Comparison of ENCODE assay signal across 10 cellular contexts in the genomic region with DNA sequence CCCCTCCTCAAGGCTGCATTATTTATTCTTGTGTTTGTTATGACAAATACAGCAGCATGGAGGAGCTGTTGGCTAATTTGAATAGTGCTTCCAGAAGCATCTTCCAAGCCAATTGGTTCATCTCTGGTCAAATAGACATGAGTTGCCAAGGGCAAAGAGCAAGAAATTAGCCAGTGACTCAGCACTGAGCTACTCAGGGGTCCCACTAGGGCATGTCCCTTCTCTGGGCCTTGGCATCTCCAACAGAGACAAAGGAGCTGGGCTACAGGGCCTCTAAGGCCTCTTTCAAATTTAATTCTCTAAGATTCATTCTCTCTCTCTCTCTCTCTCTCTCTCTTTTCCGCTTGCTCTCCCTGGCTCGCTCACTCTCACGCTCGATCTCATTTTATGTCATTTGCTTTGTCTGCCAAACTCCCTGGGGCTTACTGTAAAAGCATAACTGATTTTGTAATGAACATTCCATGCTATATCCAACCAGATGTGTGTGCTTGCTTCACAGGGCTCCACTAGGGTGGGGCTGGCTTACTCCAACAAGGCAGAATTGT.
DNase-seq lines count a peak whose midpoint lies in the region; ATAC-seq and TF ChIP-seq lines count a peak whose summit lies in the region.
"Had no signal": no experiment of that assay in that cellular context is flagged by ENCODE, and none has a peak within 500 bp of the region (broad histone marks: within the 10 kb centered on the region; RNA-seq: fewer than 3 reads in every experiment).

No MANE protein-coding gene starts in this region.

- no peak overlapping the region for H3K27ac ChIP-seq in lower lobe of right lung

- H3K4me3 ChIP-seq in choroid plexus epithelial cell (ENCODE audit: low read depth, low read length): no peak overlapping the region
- H3K4me3 ChIP-seq in lower lobe of right lung: no peak overlapping the region

- peak; percentile 27; the same call in 1 of the 2 replicates for TF ChIP-seq RAD21 in Ishikawa (IDR thresholded peaks at IDR 0.05; ENCODE audit: low read depth)

- H3K27me3 ChIP-seq in lower lobe of right lung (ENCODE audit: low read depth): no peaks in the 10 kb centered on the region

- DNase-seq in AG08395 (ENCODE audit: low spot score) (peak; percentile 73), choroid plexus epithelial cell (ENCODE audit: low read depth) (peak; percentile 91), lower lobe of right lung (no peak), C1 segment of cervical spinal cord (lab: John Stamatoyannopoulos, UW) (no peak), HuH-7.5 (ENCODE audit: low spot score) (no peak), GF-D8 (lab: John Stamatoyannopoulos, UW) (no peak)
- DNase-seq: activated effector memory CD4-positive, alpha-beta T cell treated with anti-CD3 and anti-CD28 coated beads, Interleukin-2, amount 50 U/mL, for 16 hours; NCI-H2081 treated with DMSO at 0.1 percent for 48 hours had no signal

- intact Hi-C loops in lower lobe of right lung (cut with DNase I): no loop called here

- no peaks in the 10 kb centered on the region for H3K36me3 ChIP-seq in lower lobe of right lung

- TF ChIP-seq CTCF in choroid plexus epithelial cell (conservative IDR thresholded peaks at IDR 0.05; ENCODE audit: low read depth, low read length): peak; percentile 52
- TF ChIP-seq CTCF in lower lobe of right lung (IDR thresholded peaks at IDR 0.05): no peak

- ATAC-seq in lower lobe of right lung (peak; percentile 38 to 43), GM19324 (IDR thresholded peaks at IDR 0.05; ENCODE audit: low FRiP score, unreplicated experiment) (no peak)

- no peaks in the 10 kb centered on the region for H3K9me3 ChIP-seq in lower lobe of right lung

- TF ChIP-seq EP300 in Ishikawa (IDR thresholded peaks at IDR 0.05; ENCODE audit: borderline replicate concordance): no peak

- no peaks in the 10 kb centered on the region for H3K4me1 ChIP-seq in lower lobe of right lung

TF ChIP-seq in Ishikawa, 13 proteins besides CTCF, POLR2A, EP300 and RAD21:
- no peak for TF ChIP-seq FOXM1 (IDR thresholded peaks at IDR 0.05; ENCODE audit: borderline replicate concordance, low read depth)
- TF ChIP-seq TCF12 (IDR thresholded peaks at IDR 0.05; ENCODE audit: low read depth): no peak
- no peak for TF ChIP-seq CREB1 (IDR thresholded peaks at IDR 0.05; ENCODE audit: low read depth)
- TF ChIP-seq REST (IDR thresholded peaks at IDR 0.05; ENCODE audit: low read depth): no peak
- TF ChIP-seq EGR1 (IDR thresholded peaks at IDR 0.05): no peak
- no peak for TF ChIP-seq USF1 (IDR thresholded peaks at IDR 0.05)
- TF ChIP-seq, protein P1, sequence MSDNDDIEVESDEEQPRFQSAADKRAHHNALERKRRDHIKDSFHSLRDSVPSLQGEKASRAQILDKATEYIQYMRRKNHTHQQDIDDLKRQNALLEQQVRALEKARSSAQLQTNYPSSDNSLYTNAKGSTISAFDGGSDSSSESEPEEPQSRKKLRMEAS (IDR thresholded peaks at IDR 0.05): no peak

Comparison
In these comparisons a context has a peak if more than half of its experiments do, and no peak if none do; other contexts are left out.
1. DNase-seq: peak in AG08395 (single experiment) and choroid plexus epithelial cell (single experiment); none in lower lobe of right lung (single experiment), C1 segment of cervical spinal cord (0 of 14), HuH-7.5 (single experiment) and GF-D8 (single experiment).